ENCODE assay signal across 2 cellular contexts in genomic region chr17:45828171-45829133, GRCh38.
A peak's percentile ranks its signal among the peaks of the same experiment; 100 is the strongest.
TF ChIP-seq lines count a peak whose summit lies in the region.

No MANE protein-coding gene starts in this region.

TF ChIP-seq in HepG2, 621 proteins besides CTCF, POLR2A, EP300 and RAD21 (continues in another document):
- TF ChIP-seq HOXA3 (CRISPR knock-in tag; IDR thresholded peaks at IDR 0.05) (no peak), ARID4A (CRISPR knock-in tag; IDR thresholded peaks at IDR 0.05; ENCODE audit: borderline replicate concordance) (no peak), ZHX2 (IDR thresholded peaks at IDR 0.05; ENCODE audit: low read depth) (no peak), ZHX2 (CRISPR knock-in tag; IDR thresholded peaks at IDR 0.05; ENCODE audit: borderline replicate concordance) (no peak), ZNF10 (CRISPR knock-in tag; IDR thresholded peaks at IDR 0.05; ENCODE audit: borderline replicate concordance, low read depth) (no peak)
- TF ChIP-seq, protein P1, sequence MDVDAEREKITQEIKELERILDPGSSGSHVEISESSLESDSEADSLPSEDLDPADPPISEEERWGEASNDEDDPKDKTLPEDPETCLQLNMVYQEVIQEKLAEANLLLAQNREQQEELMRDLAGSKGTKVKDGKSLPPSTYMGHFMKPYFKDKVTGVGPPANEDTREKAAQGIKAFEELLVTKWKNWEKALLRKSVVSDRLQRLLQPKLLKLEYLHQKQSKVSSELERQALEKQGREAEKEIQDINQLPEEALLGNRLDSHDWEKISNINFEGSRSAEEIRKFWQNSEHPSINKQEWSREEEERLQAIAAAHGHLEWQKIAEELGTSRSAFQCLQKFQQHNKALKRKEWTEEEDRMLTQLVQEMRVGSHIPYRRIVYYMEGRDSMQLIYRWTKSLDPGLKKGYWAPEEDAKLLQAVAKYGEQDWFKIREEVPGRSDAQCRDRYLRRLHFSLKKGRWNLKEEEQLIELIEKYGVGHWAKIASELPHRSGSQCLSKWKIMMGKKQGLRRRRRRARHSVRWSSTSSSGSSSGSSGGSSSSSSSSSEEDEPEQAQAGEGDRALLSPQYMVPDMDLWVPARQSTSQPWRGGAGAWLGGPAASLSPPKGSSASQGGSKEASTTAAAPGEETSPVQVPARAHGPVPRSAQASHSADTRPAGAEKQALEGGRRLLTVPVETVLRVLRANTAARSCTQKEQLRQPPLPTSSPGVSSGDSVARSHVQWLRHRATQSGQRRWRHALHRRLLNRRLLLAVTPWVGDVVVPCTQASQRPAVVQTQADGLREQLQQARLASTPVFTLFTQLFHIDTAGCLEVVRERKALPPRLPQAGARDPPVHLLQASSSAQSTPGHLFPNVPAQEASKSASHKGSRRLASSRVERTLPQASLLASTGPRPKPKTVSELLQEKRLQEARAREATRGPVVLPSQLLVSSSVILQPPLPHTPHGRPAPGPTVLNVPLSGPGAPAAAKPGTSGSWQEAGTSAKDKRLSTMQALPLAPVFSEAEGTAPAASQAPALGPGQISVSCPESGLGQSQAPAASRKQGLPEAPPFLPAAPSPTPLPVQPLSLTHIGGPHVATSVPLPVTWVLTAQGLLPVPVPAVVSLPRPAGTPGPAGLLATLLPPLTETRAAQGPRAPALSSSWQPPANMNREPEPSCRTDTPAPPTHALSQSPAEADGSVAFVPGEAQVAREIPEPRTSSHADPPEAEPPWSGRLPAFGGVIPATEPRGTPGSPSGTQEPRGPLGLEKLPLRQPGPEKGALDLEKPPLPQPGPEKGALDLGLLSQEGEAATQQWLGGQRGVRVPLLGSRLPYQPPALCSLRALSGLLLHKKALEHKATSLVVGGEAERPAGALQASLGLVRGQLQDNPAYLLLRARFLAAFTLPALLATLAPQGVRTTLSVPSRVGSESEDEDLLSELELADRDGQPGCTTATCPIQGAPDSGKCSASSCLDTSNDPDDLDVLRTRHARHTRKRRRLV (CRISPR knock-in tag; IDR thresholded peaks at IDR 0.05): no peak

TF ChIP-seq in SK-N-SH, 30 proteins besides CTCF, POLR2A, EP300 and RAD21:
- TF ChIP-seq SMC3 (IDR thresholded peaks at IDR 0.05; ENCODE audit: low read depth, low read length) (0 out of 2 replicates have a peak, but pooled peaks have one; percentile 11), MXI1 (IDR thresholded peaks at IDR 0.05; ENCODE audit: low read depth, low read length) (peak; percentile 35; the same call in 1 of the 2 replicates), FOXJ3 (CRISPR knock-in tag; IDR thresholded peaks at IDR 0.05) (0 out of 2 replicates have a peak, but pooled peaks have one; percentile 57), GATA2 (CRISPR knock-in tag; IDR thresholded peaks at IDR 0.05) (peak; percentile 92), RCOR1 (IDR thresholded peaks at IDR 0.05; ENCODE audit: low read length) (peak; percentile 81)
- TF ChIP-seq, protein P2, sequence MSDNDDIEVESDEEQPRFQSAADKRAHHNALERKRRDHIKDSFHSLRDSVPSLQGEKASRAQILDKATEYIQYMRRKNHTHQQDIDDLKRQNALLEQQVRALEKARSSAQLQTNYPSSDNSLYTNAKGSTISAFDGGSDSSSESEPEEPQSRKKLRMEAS (IDR thresholded peaks at IDR 0.05; ENCODE audit: low read depth): no peak
- TF ChIP-seq, protein P3, sequence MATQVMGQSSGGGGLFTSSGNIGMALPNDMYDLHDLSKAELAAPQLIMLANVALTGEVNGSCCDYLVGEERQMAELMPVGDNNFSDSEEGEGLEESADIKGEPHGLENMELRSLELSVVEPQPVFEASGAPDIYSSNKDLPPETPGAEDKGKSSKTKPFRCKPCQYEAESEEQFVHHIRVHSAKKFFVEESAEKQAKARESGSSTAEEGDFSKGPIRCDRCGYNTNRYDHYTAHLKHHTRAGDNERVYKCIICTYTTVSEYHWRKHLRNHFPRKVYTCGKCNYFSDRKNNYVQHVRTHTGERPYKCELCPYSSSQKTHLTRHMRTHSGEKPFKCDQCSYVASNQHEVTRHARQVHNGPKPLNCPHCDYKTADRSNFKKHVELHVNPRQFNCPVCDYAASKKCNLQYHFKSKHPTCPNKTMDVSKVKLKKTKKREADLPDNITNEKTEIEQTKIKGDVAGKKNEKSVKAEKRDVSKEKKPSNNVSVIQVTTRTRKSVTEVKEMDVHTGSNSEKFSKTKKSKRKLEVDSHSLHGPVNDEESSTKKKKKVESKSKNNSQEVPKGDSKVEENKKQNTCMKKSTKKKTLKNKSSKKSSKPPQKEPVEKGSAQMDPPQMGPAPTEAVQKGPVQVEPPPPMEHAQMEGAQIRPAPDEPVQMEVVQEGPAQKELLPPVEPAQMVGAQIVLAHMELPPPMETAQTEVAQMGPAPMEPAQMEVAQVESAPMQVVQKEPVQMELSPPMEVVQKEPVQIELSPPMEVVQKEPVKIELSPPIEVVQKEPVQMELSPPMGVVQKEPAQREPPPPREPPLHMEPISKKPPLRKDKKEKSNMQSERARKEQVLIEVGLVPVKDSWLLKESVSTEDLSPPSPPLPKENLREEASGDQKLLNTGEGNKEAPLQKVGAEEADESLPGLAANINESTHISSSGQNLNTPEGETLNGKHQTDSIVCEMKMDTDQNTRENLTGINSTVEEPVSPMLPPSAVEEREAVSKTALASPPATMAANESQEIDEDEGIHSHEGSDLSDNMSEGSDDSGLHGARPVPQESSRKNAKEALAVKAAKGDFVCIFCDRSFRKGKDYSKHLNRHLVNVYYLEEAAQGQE (IDR thresholded peaks at IDR 0.05; ENCODE audit: low read depth, low read length): no peak
TF ChIP-seq in SK-N-SH: peak in this region for 5.
